Comparison of ENCODE assay signal across 19 cellular contexts in genomic region chr1:2788506-2789163, GRCh38. TPM values are rescaled to one million over a fixed set of nuclear protein-coding genes. Genes with fewer than 3 reads are reported as not detected.
DNase-seq lines count a peak whose midpoint lies in the region; TF ChIP-seq lines count a peak whose summit lies in the region.
"Had no signal": no experiment of that assay in that cellular context is flagged by ENCODE, and none has a peak within 500 bp of the region (broad histone marks: within the 10 kb centered on the region; RNA-seq: fewer than 3 reads in every experiment).

No MANE protein-coding gene starts in this region.

- peak overlapping the region; percentile 40 to 82 (median 73) for H3K4me2 ChIP-seq in BLaER1 treated with 17β-estradiol and CSF1 and Interleukin-3, amounts not matched to agents 10 nM and 100 nM
- H3K4me2 ChIP-seq: KMS-11 had no signal

- no peaks in the 10 kb centered on the region for H3K36me3 ChIP-seq in BLaER1 treated with 17β-estradiol and CSF1 and Interleukin-3, amounts not matched to agents 10 nM and 100 nM
- H3K36me3 ChIP-seq: cardiac muscle cell, transverse colon had no signal

- peak overlapping the region in 7 of 11 experiments; percentile 41 to 72 (median 59); a peak in 11 of 22 replicates for H3K9ac ChIP-seq in BLaER1 treated with 17β-estradiol and CSF1 and Interleukin-3, amounts not matched to agents 10 nM and 100 nM
- H3K9ac ChIP-seq: KMS-11 had no signal

- no peak overlapping the region for H3K4me3 Mint-ChIP-seq in osteocyte (ENCODE audit: unreplicated experiment)
- H3K4me3 Mint-ChIP-seq: activated B cell treated with CpG ODN at 0.5 μM for 24 hours; activated CD8-positive, alpha-beta T cell treated with anti-CD3 and anti-CD28 coated beads, Interleukin-2, amount 10 ng/mL, durations not matched to agents 7 days and 5 days; nephron progenitor cell had no signal

- H3K27ac ChIP-seq in BLaER1 treated with 17β-estradiol and CSF1 and Interleukin-3, amounts not matched to agents 10 nM and 100 nM = peak overlapping the region in 10 of 11 experiments; percentile 14 to 84 (median 76); a peak in 18 of 22 replicates
- peak overlapping the region; percentile 62 for H3K27ac ChIP-seq in caudate nucleus (ENCODE audit: low read depth, low read length)
- H3K27ac ChIP-seq: cardiac muscle cell, KMS-11, skin epidermis, transverse colon had no signal

- peaks cover 0 to 5% (median 0%) of the 10 kb centered on the region in 11 experiments; a peak in 1 of 22 replicates for H4K20me1 ChIP-seq in BLaER1 treated with 17β-estradiol and CSF1 and Interleukin-3, amounts not matched to agents 10 nM and 100 nM

- no peaks in the 10 kb centered on the region for H3K27me3 ChIP-seq in BLaER1 treated with 17β-estradiol and CSF1 and Interleukin-3, amounts not matched to agents 10 nM and 100 nM
- H3K27me3 ChIP-seq: cardiac muscle cell had no signal

- no peaks in the 10 kb centered on the region for H3K4me1 Mint-ChIP-seq in osteocyte (ENCODE audit: unreplicated experiment)
- H3K4me1 Mint-ChIP-seq: nephron progenitor cell had no signal

- H3K27ac Mint-ChIP-seq in osteocyte (ENCODE audit: unreplicated experiment) = no peak overlapping the region
- H3K27ac Mint-ChIP-seq: activated B cell treated with CpG ODN at 0.5 μM for 24 hours; activated CD8-positive, alpha-beta T cell treated with anti-CD3 and anti-CD28 coated beads, Interleukin-2, amount 10 ng/mL, durations not matched to agents 7 days and 5 days; nephron progenitor cell had no signal

- peak; percentile 61 for DNase-seq in activated effector memory CD4-positive, alpha-beta T cell treated with anti-CD3 and anti-CD28 coated beads, Interleukin-2, amount 50 U/mL, for 16 hours
- DNase-seq in activated effector memory CD4-positive, alpha-beta T cell treated with Interleukin-2 at 50 U/mL for 16 hours = no peak
- no peak for DNase-seq in caudate nucleus (lab: John Stamatoyannopoulos, UW)
- DNase-seq in osteocyte (ENCODE audit: extremely low spot score, unreplicated experiment) = peak; percentile 77
- no peak for DNase-seq in activated gamma-delta T cell (lab: John Stamatoyannopoulos, UW)
- DNase-seq in GM19240 (ENCODE audit: insufficient read length, low spot score) = no peak
- no peak for DNase-seq in NCI-H2196 (lab: John Stamatoyannopoulos, UW; ENCODE audit: unreplicated experiment)
- DNase-seq: activated B cell treated with CpG ODN at 0.5 μM for 24 hours; NCI-H526; nephron progenitor cell; stimulated activated naive CD4-positive, alpha-beta T cell treated with Interleukin-2 at 50 U/mL for 16 hours; T-helper 9 cell; transverse colon had no signal

- H3K4me3 ChIP-seq in BLaER1 treated with 17β-estradiol and CSF1 and Interleukin-3, amounts not matched to agents 10 nM and 100 nM = no peak overlapping the region
- H3K4me3 ChIP-seq: cardiac muscle cell, skin epidermis, transverse colon had no signal

- H3K27me3 Mint-ChIP-seq in osteocyte (ENCODE audit: unreplicated experiment) = no peaks in the 10 kb centered on the region

- H3K9me3 Mint-ChIP-seq in osteocyte (ENCODE audit: unreplicated experiment) = peaks cover 23% of the 10 kb centered on the region

- peaks cover 18 to 35% (median 32%) of the 10 kb centered on the region in 10 experiments for H3K4me1 ChIP-seq in BLaER1 treated with 17β-estradiol and CSF1 and Interleukin-3, amounts not matched to agents 10 nM and 100 nM
- H3K4me1 ChIP-seq: transverse colon had no signal

- H3K36me3 Mint-ChIP-seq in osteocyte (ENCODE audit: unreplicated experiment) = no peaks in the 10 kb centered on the region

- H3K9me3 ChIP-seq in BLaER1 treated with 17β-estradiol and CSF1 and Interleukin-3, amounts not matched to agents 10 nM and 100 nM (replicated peaks in 1 of 11) = peaks cover 37 to 46% (median 40%) of the 10 kb centered on the region in 11 experiments

- no peak for TF ChIP-seq CTCF in osteocyte (IDR thresholded peaks at IDR 0.05)

RNA-seq across cellular contexts. Expression of gene TTC34, which starts 12.9 kb away (rescaled TPM):
- 1.4 and 1.7 TPM in 2 replicates for total RNA-seq in osteocyte
- total RNA-seq: cardiac muscle cell, Daoy had no signal

Comparison
In these comparisons a context has a peak if more than half of its experiments do, and no peak if none do; other contexts are left out.
1. DNase-seq: peak in activated effector memory CD4-positive, alpha-beta T cell treated with anti-CD3 and anti-CD28 coated beads, Interleukin-2, amount 50 U/mL, for 16 hours (single experiment) and osteocyte (single experiment); none in activated effector memory CD4-positive, alpha-beta T cell treated with Interleukin-2 at 50 U/mL for 16 hours (single experiment), caudate nucleus (0 of 61), activated gamma-delta T cell (single experiment), GM19240 (single experiment) and NCI-H2196 (single experiment).